ENCODE assay signal across 14 cellular contexts in the genomic region with DNA sequence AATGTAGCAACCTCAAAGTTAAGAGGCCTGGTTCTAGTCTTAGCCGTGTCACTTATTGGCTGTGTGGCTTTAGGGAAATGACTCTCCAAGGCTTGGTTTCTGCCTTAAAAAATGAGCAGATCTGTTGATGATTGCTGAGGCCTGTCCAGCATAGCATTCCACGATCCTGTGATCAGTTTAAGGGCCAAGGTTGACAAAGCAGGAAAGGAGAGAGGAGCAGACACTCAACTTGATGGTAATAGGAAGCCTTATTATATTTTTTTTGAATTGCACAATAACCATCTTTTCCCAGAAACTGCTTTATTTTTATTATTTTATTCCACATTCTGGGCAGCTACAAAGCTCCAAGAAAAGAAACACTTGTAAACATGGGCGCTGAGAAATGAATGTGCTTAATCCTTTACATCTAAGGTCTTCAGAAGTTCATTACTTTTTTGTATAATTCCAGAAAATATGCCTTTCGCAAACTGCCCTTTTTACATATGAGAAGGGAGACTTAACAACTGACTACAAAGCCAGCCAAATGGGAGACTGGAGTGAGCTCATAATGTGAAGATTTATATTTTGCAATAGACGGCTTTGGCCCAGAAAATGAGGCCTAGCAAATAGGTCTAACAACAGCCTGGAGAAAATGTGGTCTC.
DNase-seq lines count a peak whose midpoint lies in the region; ATAC-seq and TF ChIP-seq lines count a peak whose summit lies in the region.
"Had no signal": no experiment of that assay in that cellular context is flagged by ENCODE, and none has a peak within 500 bp of the region (broad histone marks: within the 10 kb centered on the region; RNA-seq: fewer than 3 reads in every experiment).

No MANE protein-coding gene starts in this region.

- intact Hi-C loops in thyroid gland (cut with DNase I): no loop called here

- H3K9me3 ChIP-seq in thyroid gland: no peaks in the 10 kb centered on the region
- H3K9me3 ChIP-seq: Caco-2 had no signal

- DNase-seq in HCEC 1CT (peak; percentile 45), fibroblast of pulmonary artery (ENCODE audit: low read depth) (peak; percentile 79), nephron progenitor cell (no peak), thyroid gland (no peak), Ammon's horn (ENCODE audit: low spot score) (no peak), NCI-H2107 treated with DMSO at 0.1 percent for 48 hours (lab: John Stamatoyannopoulos, UW; ENCODE audit: unreplicated experiment) (no peak)
- no peak for DNase-seq in stimulated activated CD4-positive, alpha-beta T cell treated with anti-CD3 and anti-CD28 coated beads, Interleukin-12 subunit alpha, Interleukin-12 subunit beta, amount 100 ng/mL, for 4 hours
- DNase-seq: activated CD8-positive, alpha-beta memory T cell treated with anti-CD3 and anti-CD28 coated beads, Interleukin-2, amount 50 U/mL, for 48 hours; amniotic stem cell; Caco-2; effector memory CD4-positive, alpha-beta T cell; NCI-H1048; NCI-H510A had no signal

- peak overlapping the region; percentile 10 to 61 (median 59) for H3K27ac ChIP-seq in thyroid gland

- peaks cover 0 to 13% of the 10 kb centered on the region in 2 donors for H3K4me1 ChIP-seq in thyroid gland
- H3K4me1 ChIP-seq: Caco-2 had no signal

- H3K4me3 ChIP-seq in fibroblast of pulmonary artery (replicated peaks; ENCODE audit: low read depth, low read length) (no peak overlapping the region), thyroid gland (replicated peaks in 1 of 3) (no peak overlapping the region)

- no peaks in the 10 kb centered on the region for H3K36me3 Mint-ChIP-seq in nephron progenitor cell (ENCODE audit: low read depth)

- H3K4me3 Mint-ChIP-seq in nephron progenitor cell: no peak overlapping the region

- no peaks in the 10 kb centered on the region for H3K9me3 Mint-ChIP-seq in nephron progenitor cell

- no peak for ATAC-seq in HG03432 (IDR thresholded peaks at IDR 0.05; ENCODE audit: unreplicated experiment)

- 74 to 81% methylated on average over 5 of the region's 5 CpGs for WGBS in thyroid gland, 2 donors

- no peaks in the 10 kb centered on the region for H3K27me3 ChIP-seq in thyroid gland

- H3K4me1 Mint-ChIP-seq in nephron progenitor cell: peaks cover 40% of the 10 kb centered on the region

- TF ChIP-seq CTCF in fibroblast of pulmonary artery (IDR thresholded peaks at IDR 0.05; ENCODE audit: low read length, missing control alignments) (no peak), nephron progenitor cell (IDR thresholded peaks at IDR 0.05) (no peak), thyroid gland (IDR thresholded peaks at IDR 0.05) (no peak)

- H3K36me3 ChIP-seq in thyroid gland: no peaks in the 10 kb centered on the region

- peak overlapping the region; percentile 76 for H3K27ac Mint-ChIP-seq in nephron progenitor cell

- TF ChIP-seq POLR2A in thyroid gland (IDR thresholded peaks at IDR 0.05): no peak

- no peaks in the 10 kb centered on the region for H3K27me3 Mint-ChIP-seq in nephron progenitor cell (ENCODE audit: low read depth, poor library complexity)

Comparison
In these comparisons a context has a peak if more than half of its experiments do, and no peak if none do; other contexts are left out.
1. DNase-seq: peak in HCEC 1CT (single experiment) and fibroblast of pulmonary artery (single experiment); none in nephron progenitor cell (single experiment), thyroid gland (0 of 2), stimulated activated CD4-positive, alpha-beta T cell treated with anti-CD3 and anti-CD28 coated beads, Interleukin-12 subunit alpha, Interleukin-12 subunit beta, amount 100 ng/mL, for 4 hours (single experiment), Ammon's horn (single experiment) and NCI-H2107 treated with DMSO at 0.1 percent for 48 hours (single experiment).